28 cellular contexts compared by ENCODE assay signal in the genomic region with DNA sequence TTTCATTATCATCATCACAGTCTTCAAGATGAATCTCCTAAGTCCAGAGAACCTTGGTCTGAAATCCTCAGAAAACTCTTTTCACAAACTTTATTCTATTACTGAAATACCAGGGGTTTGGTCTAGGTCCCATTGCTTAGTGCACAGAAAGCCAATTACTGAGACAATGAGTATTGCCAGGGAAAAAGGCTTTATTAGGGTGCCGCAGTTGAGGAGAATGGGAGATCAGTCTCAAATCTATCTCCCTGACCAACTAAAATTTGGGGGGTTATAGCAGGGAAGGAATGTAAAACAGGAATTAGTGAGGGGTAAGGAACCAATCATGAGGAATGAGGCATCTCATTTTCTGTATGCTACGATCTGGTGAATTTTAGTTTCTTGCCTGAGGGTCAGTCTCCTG.
"Had no signal": no experiment of that assay in that cellular context is flagged by ENCODE, and none has a peak within 500 bp of the region (broad histone marks: within the 10 kb centered on the region; RNA-seq: fewer than 3 reads in every experiment).

No MANE protein-coding gene starts in this region.

- ATAC-seq: natural killer cell; psoas muscle; right cardiac atrium; sciatic nerve; stimulated activated memory B cell treated with anti-CD40 and anti-IgM and Interleukin-4, amounts not matched to agents 10 μg/mL and 1 μg/mL and 100 μg/mL, for 72 hours; stimulated activated naive CD8-positive, alpha-beta T cell treated with anti-CD3 and anti-CD28 coated beads, Interleukin-15, amount 100 ng/mL, for 72 hours; stimulated activated naive CD8-positive, alpha-beta T cell treated with anti-CD3 and anti-CD28 coated beads, Interleukin-15, Interleukin-2, amounts not matched to agents 100 U/mL and 50 U/mL, for 24 hours; upper lobe of right lung had no signal

- H3K27me3 ChIP-seq: neural progenitor cell, ovary, spleen, suprapubic skin, testis, tibial artery, transverse colon, upper lobe of right lung, uterus had no signal

- H3K27ac ChIP-seq: neural progenitor cell, ovary, parathyroid adenoma, psoas muscle, skin epidermis, spleen, suprapubic skin, testis, tibial artery, transverse colon, upper lobe of right lung, uterus had no signal

- H3K79me2 ChIP-seq: parathyroid adenoma had no signal

- DNase-seq: natural killer cell; occipital lobe; ovary; posterior cingulate gyrus; psoas muscle; right cardiac atrium; spleen; stimulated activated CD4-positive, alpha-beta T cell treated with anti-CD3 and anti-CD28 coated beads, Interleukin-12 subunit alpha, Interleukin-12 subunit beta, amount 100 ng/mL, for 4 hours; stimulated activated CD4-positive, alpha-beta T cell treated with anti-CD3 and anti-CD28 coated beads, Interleukin-1b, Interleukin-23, amount 100 ng/mL, for 48 hours; stimulated activated CD4-positive, alpha-beta T cell treated with anti-CD3 and anti-CD28 coated beads, Interleukin-4, amount 100 ng/mL, for 1 hour; stimulated activated CD4-positive, alpha-beta T cell treated with anti-CD3 and anti-CD28 coated beads, Interleukin-4, amount 100 ng/mL, for 4 hours; stimulated activated CD8-positive, alpha-beta memory T cell treated with anti-CD3 and anti-CD28 coated beads, Interleukin-4, amount 100 ng/mL, for 48 hours; stimulated activated naive CD4-positive, alpha-beta T cell; stimulated activated naive CD8-positive, alpha-beta T cell treated with anti-CD3 and anti-CD28 coated beads, Interleukin-15, amount 100 ng/mL, for 72 hours; stimulated activated naive CD8-positive, alpha-beta T cell treated with anti-CD3 and anti-CD28 coated beads, Interleukin-15, Interleukin-2, amounts not matched to agents 100 U/mL and 50 U/mL, for 24 hours; substantia nigra; testis; tibial artery; transverse colon; upper lobe of right lung; uterus had no signal

- H3K9me3 ChIP-seq: ovary, psoas muscle, suprapubic skin, testis, tibial artery, upper lobe of right lung, uterus had no signal

- H3K4me1 ChIP-seq: neural progenitor cell, parathyroid adenoma, psoas muscle, spleen, suprapubic skin, testis, tibial artery, transverse colon, upper lobe of right lung, uterus had no signal

- H3K9ac ChIP-seq: neural progenitor cell, parathyroid adenoma had no signal

- H3K4me2 ChIP-seq: neural progenitor cell, smooth muscle cell had no signal

- H3K36me3 ChIP-seq: neural progenitor cell, ovary, transverse colon, uterus had no signal

- H3K4me3 ChIP-seq: neural progenitor cell, ovary, psoas muscle, skin epidermis, smooth muscle cell, spleen, suprapubic skin, testis, tibial artery, transverse colon, upper lobe of right lung, uterus had no signal

- H2AFZ ChIP-seq: neural progenitor cell, parathyroid adenoma had no signal
